Comparison of ENCODE assay signal across 9 cellular contexts in genomic region chr2:39216495-39217191, GRCh38. TPM values are rescaled to one million over a fixed set of nuclear protein-coding genes. Genes with fewer than 3 reads are reported as not detected.
A peak's percentile ranks its signal among the peaks of the same experiment; 100 is the strongest.
DNase-seq lines count a peak whose midpoint lies in the region; ATAC-seq and TF ChIP-seq lines count a peak whose summit lies in the region.
"Had no signal": no experiment of that assay in that cellular context is flagged by ENCODE, and none has a peak within 500 bp of the region (broad histone marks: within the 10 kb centered on the region; RNA-seq: fewer than 3 reads in every experiment).

No MANE protein-coding gene starts in this region.

- peak overlapping the region; percentile 0 to 66 (median 33) for H3K4me3 Mint-ChIP-seq in CD8-positive, alpha-beta memory T cell
- H3K4me3 Mint-ChIP-seq in activated T-helper 1 cell treated with anti-CD3 and anti-CD28 coated beads, Interleukin-12 subunit alpha, Interleukin-12 subunit beta, Interleukin-2, Interleukin-4 antibody, amounts not matched to agents 30 ng/mL and 10 ng/mL and 1 ng/mL, durations not matched to agents 14 hours and 24 hours and 36 hours: peak overlapping the region; percentile 30

- H3K27me3 Mint-ChIP-seq in CD8-positive, alpha-beta memory T cell: no peaks in the 10 kb centered on the region
- H3K27me3 Mint-ChIP-seq in activated T-helper 1 cell treated with anti-CD3 and anti-CD28 coated beads, Interleukin-12 subunit alpha, Interleukin-12 subunit beta, Interleukin-2, Interleukin-4 antibody, amounts not matched to agents 30 ng/mL and 10 ng/mL and 1 ng/mL, durations not matched to agents 14 hours and 24 hours and 36 hours (ENCODE audit: insufficient read depth): no peaks in the 10 kb centered on the region

- peaks cover 32 to 67% (median 58%) of the 10 kb centered on the region in 3 donors for H3K4me1 Mint-ChIP-seq in CD8-positive, alpha-beta memory T cell
- peaks cover 77% of the 10 kb centered on the region for H3K4me1 Mint-ChIP-seq in activated T-helper 1 cell treated with anti-CD3 and anti-CD28 coated beads, Interleukin-12 subunit alpha, Interleukin-12 subunit beta, Interleukin-2, Interleukin-4 antibody, amounts not matched to agents 30 ng/mL and 10 ng/mL and 1 ng/mL, durations not matched to agents 14 hours and 24 hours and 36 hours (ENCODE audit: low read depth)

- no peak overlapping the region for H2AFZ ChIP-seq in MM.1S (ENCODE audit: low read length)

- H3K9me3 Mint-ChIP-seq in CD8-positive, alpha-beta memory T cell: no peaks in the 10 kb centered on the region
- peaks cover 6% of the 10 kb centered on the region for H3K9me3 Mint-ChIP-seq in activated T-helper 1 cell treated with anti-CD3 and anti-CD28 coated beads, Interleukin-12 subunit alpha, Interleukin-12 subunit beta, Interleukin-2, Interleukin-4 antibody, amounts not matched to agents 30 ng/mL and 10 ng/mL and 1 ng/mL, durations not matched to agents 14 hours and 24 hours and 36 hours

- DNase-seq in CD8-positive, alpha-beta memory T cell: peak; percentile 45 to 90 (median 85)
- DNase-seq in SW480 (ENCODE audit: low spot score): peak; percentile 87
- peak; percentile 85 for DNase-seq in activated T-helper 1 cell treated with anti-CD3 and anti-CD28 coated beads, Interleukin-12 subunit alpha, Interleukin-12 subunit beta, Interleukin-2, Interleukin-4 antibody, amounts not matched to agents 30 ng/mL and 10 ng/mL and 1 ng/mL, durations not matched to agents 14 hours and 24 hours and 36 hours (ENCODE audit: low spot score)
- peak; percentile 79 for DNase-seq in stimulated activated CD4-positive, alpha-beta T cell treated with anti-CD3 and anti-CD28 coated beads, Interleukin-15, amount 100 ng/mL, for 24 hours
- no peak for DNase-seq in kidney glomerular epithelial cell (lab: John Stamatoyannopoulos, UW)
- no peak for DNase-seq in DMS 273 (lab: John Stamatoyannopoulos, UW; ENCODE audit: unreplicated experiment)
- no peak for DNase-seq in left ventricle myocardium superior
- DNase-seq in MM.1S: no peak
- DNase-seq: NCI-H1048 had no signal

- H3K79me2 ChIP-seq in MM.1S (ENCODE audit: low read length): no peaks in the 10 kb centered on the region

- POLR2A ChIA-PET in CD8-positive, alpha-beta memory T cell (lab: Charles Lee): interaction anchor here (0.6 to 3.6 kb wide), 8 partner anchors 10 to 96 kb away, joined by 3 to 37 read pairs (median 3); partner anchors contain the start of gene SOS1

- intact Hi-C loops in activated T-helper 1 cell treated with anti-CD3 and anti-CD28 coated beads, Interleukin-12 subunit alpha, Interleukin-12 subunit beta, Interleukin-2, Interleukin-4 antibody, amounts not matched to agents 30 ng/mL and 10 ng/mL and 1 ng/mL, durations not matched to agents 14 hours and 24 hours and 36 hours (cut with micrococcal nuclease): loop anchor here (1.0 to 5.0 kb wide), 13 partner anchors 9 to 1840 kb away; partner anchors contain the start of gene SRSF7
- intact Hi-C loops in left ventricle myocardium superior (cut with micrococcal nuclease): no loop called here

- H3K9me2 ChIP-seq in MM.1S (replicated peaks; ENCODE audit: insufficient read depth, low read length): no peaks in the 10 kb centered on the region

- no peak overlapping the region for H3K27ac ChIP-seq in CD8-positive, alpha-beta memory T cell (ENCODE audit: low read depth, low read length)
- no peak overlapping the region for H3K27ac ChIP-seq in MM.1S (ENCODE audit: low read length)

- no peak overlapping the region for H3K9ac ChIP-seq in MM.1S (ENCODE audit: low read length)

- no peak for TF ChIP-seq CTCF in MM.1S (IDR thresholded peaks at IDR 0.05; ENCODE audit: low read length)

- H3K36me3 Mint-ChIP-seq in CD8-positive, alpha-beta memory T cell: peaks cover 0 to 6% (median 0%) of the 10 kb centered on the region in 3 donors
- H3K36me3 Mint-ChIP-seq in activated T-helper 1 cell treated with anti-CD3 and anti-CD28 coated beads, Interleukin-12 subunit alpha, Interleukin-12 subunit beta, Interleukin-2, Interleukin-4 antibody, amounts not matched to agents 30 ng/mL and 10 ng/mL and 1 ng/mL, durations not matched to agents 14 hours and 24 hours and 36 hours (ENCODE audit: low read depth): peaks cover 15% of the 10 kb centered on the region

- H3K36me3 ChIP-seq in CD8-positive, alpha-beta memory T cell (ENCODE audit: insufficient read depth, low read length): no peaks in the 10 kb centered on the region
- no peaks in the 10 kb centered on the region for H3K36me3 ChIP-seq in MM.1S (replicated peaks; ENCODE audit: insufficient read depth, low read length)

- H4K20me1 ChIP-seq in MM.1S (ENCODE audit: insufficient read depth, low read length): no peaks in the 10 kb centered on the region

- H3K4me2 ChIP-seq in MM.1S (ENCODE audit: low read depth, low read length): no peak overlapping the region

- H3K4me1 ChIP-seq in CD8-positive, alpha-beta memory T cell (ENCODE audit: insufficient read depth, low read length): peaks cover 35% of the 10 kb centered on the region
- H3K4me1 ChIP-seq in MM.1S (ENCODE audit: low read length): no peaks in the 10 kb centered on the region

- ATAC-seq in left ventricle myocardium superior: no peak

- no peaks in the 10 kb centered on the region for H3F3A ChIP-seq in MM.1S (ENCODE audit: insufficient read depth, low read length)

- CTCF ChIA-PET in CD8-positive, alpha-beta memory T cell (lab: Charles Lee): interaction anchor here (1.1 to 3.6 kb wide), 7 partner anchors 11 to 96 kb away, joined by 4 to 21 read pairs (median 7); partner anchors contain the start of gene SOS1

- H3K4me3 ChIP-seq in CD8-positive, alpha-beta memory T cell (ENCODE audit: low read length): peak overlapping the region; percentile 42
- no peak overlapping the region for H3K4me3 ChIP-seq in MM.1S (ENCODE audit: low read length)

- H3K9me3 ChIP-seq in CD8-positive, alpha-beta memory T cell (ENCODE audit: low read length): no peaks in the 10 kb centered on the region
- H3K9me3 ChIP-seq in MM.1S (replicated peaks; ENCODE audit: insufficient read depth, low read length): no peaks in the 10 kb centered on the region

- peak overlapping the region; percentile 8 to 85 (median 60) for H3K27ac Mint-ChIP-seq in CD8-positive, alpha-beta memory T cell
- H3K27ac Mint-ChIP-seq in activated T-helper 1 cell treated with anti-CD3 and anti-CD28 coated beads, Interleukin-12 subunit alpha, Interleukin-12 subunit beta, Interleukin-2, Interleukin-4 antibody, amounts not matched to agents 30 ng/mL and 10 ng/mL and 1 ng/mL, durations not matched to agents 14 hours and 24 hours and 36 hours: peak overlapping the region; percentile 91

- H3K27me3 ChIP-seq in CD8-positive, alpha-beta memory T cell (ENCODE audit: insufficient read depth, low read length, poor library complexity, severe bottlenecking): no peaks in the 10 kb centered on the region
- H3K27me3 ChIP-seq in MM.1S (replicated peaks; ENCODE audit: insufficient read depth, low read length): no peaks in the 10 kb centered on the region

RNA-seq across cellular contexts. Expression of gene CDKL4, which starts 27.1 kb away (rescaled TPM):
- under 1 TPM; 0.13 to 0.31 TPM for total RNA-seq in CD8-positive, alpha-beta memory T cell
- polyA plus RNA-seq in CD8-positive, alpha-beta memory T cell: not detected
- total RNA-seq in activated T-helper 1 cell treated with anti-CD3 and anti-CD28 coated beads, Interleukin-12 subunit alpha, Interleukin-12 subunit beta, Interleukin-2, Interleukin-4 antibody, amounts not matched to agents 30 ng/mL and 10 ng/mL and 1 ng/mL, durations not matched to agents 14 hours and 24 hours and 36 hours: 0.20 TPM in 1 of 2 replicates, not detected in the other
- 0.59 TPM for total RNA-seq in left ventricle myocardium superior

Comparison
In these comparisons a context has a peak if more than half of its experiments do, and no peak if none do; other contexts are left out.
1. DNase-seq: peak in CD8-positive, alpha-beta memory T cell (5 of 5), SW480 (single experiment), activated T-helper 1 cell treated with anti-CD3 and anti-CD28 coated beads, Interleukin-12 subunit alpha, Interleukin-12 subunit beta, Interleukin-2, Interleukin-4 antibody, amounts not matched to agents 30 ng/mL and 10 ng/mL and 1 ng/mL, durations not matched to agents 14 hours and 24 hours and 36 hours (single experiment) and stimulated activated CD4-positive, alpha-beta T cell treated with anti-CD3 and anti-CD28 coated beads, Interleukin-15, amount 100 ng/mL, for 24 hours (single experiment); none in kidney glomerular epithelial cell (single experiment), DMS 273 (single experiment), left ventricle myocardium superior (single experiment) and MM.1S (single experiment).